In genomic region chr3:195001261-195001660, GRCh38 we compare ENCODE assay signal across 8 cellular contexts.
DNase-seq lines count a peak whose midpoint lies in the region; ATAC-seq and TF ChIP-seq lines count a peak whose summit lies in the region.

No MANE protein-coding gene starts in this region.

- no peaks in the 10 kb centered on the region for H3K36me3 ChIP-seq in Panc1 (ENCODE audit: control insufficient read depth, insufficient read depth, low read length)

- H3K27ac Mint-ChIP-seq in stimulated activated naive B cell treated with anti-CD40 and anti-IgM and Interleukin-4, amounts not matched to agents 10 μg/mL and 1 μg/mL and 100 μg/mL, for 72 hours = no peak overlapping the region

- in situ Hi-C loops in Panc1 (cut with HindIII; ENCODE audit: low pct_unique_long_range_greater_than_20kb, low sequenced_read_pairs) = no loop called here

- no peaks in the 10 kb centered on the region for H3K27me3 ChIP-seq in Panc1 (ENCODE audit: control insufficient read depth, insufficient read depth, low read length)

- peaks cover 0 to 5% of the 10 kb centered on the region in 2 donors for H3K27me3 Mint-ChIP-seq in stimulated activated naive B cell treated with anti-CD40 and anti-IgM and Interleukin-4, amounts not matched to agents 10 μg/mL and 1 μg/mL and 100 μg/mL, for 72 hours

- no peak for ATAC-seq in Panc1
- no peak for ATAC-seq in left lobe of liver
- no peak for ATAC-seq in HG03457 (IDR thresholded peaks at IDR 0.05; ENCODE audit: unreplicated experiment)
- no peak for ATAC-seq in stimulated activated naive B cell treated with anti-CD40 and anti-IgM and Interleukin-4, amounts not matched to agents 10 μg/mL and 1 μg/mL and 100 μg/mL, for 72 hours (replicated peaks)

- no peak overlapping the region for H3K4me3 ChIP-seq in Panc1 (ENCODE audit: low read depth in 2 of 2, low read length in 2 of 2)

- H3K27ac ChIP-seq in Panc1 (ENCODE audit: low read length) = peak overlapping the region; percentile 26; the same call in 1 of the 2 replicates

- no peaks in the 10 kb centered on the region for H3K9me3 Mint-ChIP-seq in stimulated activated naive B cell treated with anti-CD40 and anti-IgM and Interleukin-4, amounts not matched to agents 10 μg/mL and 1 μg/mL and 100 μg/mL, for 72 hours

- H3K36me3 Mint-ChIP-seq in stimulated activated naive B cell treated with anti-CD40 and anti-IgM and Interleukin-4, amounts not matched to agents 10 μg/mL and 1 μg/mL and 100 μg/mL, for 72 hours = no peaks in the 10 kb centered on the region

- intact Hi-C loops in Panc1 (cut with micrococcal nuclease; ENCODE audit: unreplicated experiment) = loop anchor here (5.0 kb wide), 1 partner anchor 106 kb away; no protein-coding TSS in a partner anchor

- no TSS peak for BruUV-seq in Panc1 (replicated peaks; lab: Mats Ljungman, UMichigan)

- peaks cover 17 to 21% of the 10 kb centered on the region in 2 donors for H3K4me1 Mint-ChIP-seq in stimulated activated naive B cell treated with anti-CD40 and anti-IgM and Interleukin-4, amounts not matched to agents 10 μg/mL and 1 μg/mL and 100 μg/mL, for 72 hours

- peaks cover 14% of the 10 kb centered on the region for H3K4me1 ChIP-seq in Panc1 (ENCODE audit: control insufficient read depth, insufficient read depth, low read length)

- H3K4me3 Mint-ChIP-seq in stimulated activated naive B cell treated with anti-CD40 and anti-IgM and Interleukin-4, amounts not matched to agents 10 μg/mL and 1 μg/mL and 100 μg/mL, for 72 hours = no peak overlapping the region

- CTCF ChIA-PET in Panc1 (lab: Charles Lee) = no interaction called here

- no peak for TF ChIP-seq CTCF in Panc1 (IDR thresholded peaks at IDR 0.05)

- DNase-seq in activated CD8-positive, alpha-beta memory T cell treated with anti-CD3 and anti-CD28 coated beads for 24 hours = peak; percentile 37
- no peak for DNase-seq in activated CD8-positive, alpha-beta memory T cell treated with anti-CD3 and anti-CD28 coated beads, Interleukin-2, amount 50 U/mL, for 4 hours
- DNase-seq in Panc1 (ENCODE audit: low read depth, low spot score) = no peak
- peak; percentile 21 for DNase-seq in left lobe of liver (ENCODE audit: low spot score)
- peak; percentile 5 for DNase-seq in stimulated activated CD8-positive, alpha-beta memory T cell treated with anti-CD3 and anti-CD28 coated beads, Interleukin-4, amount 100 ng/mL, for 48 hours
- no peak for DNase-seq in HK-2 (ENCODE audit: unreplicated experiment)
- no peak for DNase-seq in stimulated activated naive B cell treated with anti-CD40 and anti-IgM and Interleukin-4, amounts not matched to agents 10 μg/mL and 1 μg/mL and 100 μg/mL, for 72 hours

- no peaks in the 10 kb centered on the region for H3K9me3 ChIP-seq in Panc1 (ENCODE audit: control insufficient read depth, insufficient read depth, low read depth, low read length)

- POLR2A ChIA-PET in Panc1 (lab: Charles Lee) = no interaction called here

Comparison
In these comparisons a context has a peak if more than half of its experiments do, and no peak if none do; other contexts are left out.
1. DNase-seq: peak in activated CD8-positive, alpha-beta memory T cell treated with anti-CD3 and anti-CD28 coated beads for 24 hours (single experiment), left lobe of liver (single experiment) and stimulated activated CD8-positive, alpha-beta memory T cell treated with anti-CD3 and anti-CD28 coated beads, Interleukin-4, amount 100 ng/mL, for 48 hours (single experiment); none in activated CD8-positive, alpha-beta memory T cell treated with anti-CD3 and anti-CD28 coated beads, Interleukin-2, amount 50 U/mL, for 4 hours (single experiment), Panc1 (single experiment), HK-2 (single experiment) and stimulated activated naive B cell treated with anti-CD40 and anti-IgM and Interleukin-4, amounts not matched to agents 10 μg/mL and 1 μg/mL and 100 μg/mL, for 72 hours (single experiment).